ENCODE assay signal across 8 cellular contexts in the genomic region with DNA sequence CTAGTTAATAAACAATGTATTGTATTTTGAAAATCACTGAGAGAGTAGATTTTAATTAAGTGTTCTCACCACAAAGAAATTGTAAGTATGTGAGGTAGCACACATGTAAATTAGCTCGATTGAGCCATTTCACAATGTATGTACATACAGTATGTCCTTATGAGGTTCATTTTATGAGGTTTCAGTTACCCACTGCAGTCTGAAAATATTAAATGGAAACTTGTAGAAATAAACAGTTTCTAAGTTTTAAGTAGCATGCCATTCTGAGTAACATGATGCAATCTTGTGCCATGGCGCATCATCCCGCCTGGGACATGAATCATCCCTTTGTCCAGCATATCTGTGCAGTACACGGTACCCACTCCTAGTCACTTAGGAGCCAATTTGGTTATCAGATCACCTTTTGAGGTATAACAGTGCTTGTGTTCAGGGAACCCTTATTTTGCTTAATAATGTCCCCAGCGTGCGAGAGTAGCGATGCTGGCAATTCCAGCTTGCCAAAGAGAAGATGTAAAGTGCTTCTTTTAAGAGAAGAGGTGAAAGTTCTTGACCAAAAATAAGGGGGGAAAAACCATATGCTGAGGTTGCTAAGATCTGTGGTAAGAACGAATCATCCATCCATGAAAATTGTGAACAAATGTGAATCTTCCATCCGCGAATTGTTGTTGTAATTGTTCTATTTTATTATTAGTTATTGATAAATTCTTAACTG.
DNase-seq lines count a peak whose midpoint lies in the region; ATAC-seq and TF ChIP-seq lines count a peak whose summit lies in the region.

No MANE protein-coding gene starts in this region.

- no peaks in the 10 kb centered on the region for H4K20me1 ChIP-seq in KMS-11 (ENCODE audit: insufficient read depth)

- no peak overlapping the region for H3K27ac ChIP-seq in KMS-11

- H3K9me3 Mint-ChIP-seq in activated CD4-positive, alpha-beta T cell treated with anti-CD3 and anti-CD28 coated beads, Interleukin-2, amount 10 ng/mL, durations not matched to agents 24 days and 14 days, result no peaks in the 10 kb centered on the region
- H3K9me3 Mint-ChIP-seq in progenitor cell of endocrine pancreas (ENCODE audit: low read depth), result peaks cover 4% of the 10 kb centered on the region

- H3K4me2 ChIP-seq in KMS-11, result peak overlapping the region; percentile 43

- peak overlapping the region; percentile 80 for H3K27ac Mint-ChIP-seq in activated CD4-positive, alpha-beta T cell treated with anti-CD3 and anti-CD28 coated beads, Interleukin-2, amount 10 ng/mL, durations not matched to agents 24 days and 14 days
- no peak overlapping the region for H3K27ac Mint-ChIP-seq in progenitor cell of endocrine pancreas

- peaks cover 25% of the 10 kb centered on the region; the same call in 1 of the 2 replicates for H3K79me2 ChIP-seq in KMS-11 (ENCODE audit: insufficient read depth, low read depth)

- no peak overlapping the region for H3K4me3 Mint-ChIP-seq in activated CD4-positive, alpha-beta T cell treated with anti-CD3 and anti-CD28 coated beads, Interleukin-2, amount 10 ng/mL, durations not matched to agents 24 days and 14 days
- H3K4me3 Mint-ChIP-seq in progenitor cell of endocrine pancreas (ENCODE audit: low read depth), result no peak overlapping the region

- DNase-seq in activated CD4-positive, alpha-beta T cell treated with anti-CD3 and anti-CD28 coated beads, Interleukin-2, amount 10 ng/mL, durations not matched to agents 24 days and 14 days, result no peak
- DNase-seq in fibroblast of mammary gland (ENCODE audit: low read depth) (peak; percentile 81), NCI-H446 (lab: John Stamatoyannopoulos, UW) (no peak), progenitor cell of endocrine pancreas (ENCODE audit: low spot score, unreplicated experiment) (no peak)
- peak; percentile 45 to 55 for DNase-seq in stimulated activated CD8-positive, alpha-beta memory T cell treated with anti-CD3 and anti-CD28 coated beads, Interleukin-15, amount 100 ng/mL, for 48 hours (ENCODE audit: low read depth in 2 of 2)

- peaks cover 94% of the 10 kb centered on the region for H3K4me1 ChIP-seq in KMS-11 (ENCODE audit: low read depth, poor library complexity, severe bottlenecking)

- H3K4me1 Mint-ChIP-seq in activated CD4-positive, alpha-beta T cell treated with anti-CD3 and anti-CD28 coated beads, Interleukin-2, amount 10 ng/mL, durations not matched to agents 24 days and 14 days, result peaks cover 42% of the 10 kb centered on the region
- peaks cover 17% of the 10 kb centered on the region for H3K4me1 Mint-ChIP-seq in progenitor cell of endocrine pancreas (ENCODE audit: low read depth)

- no peak overlapping the region for H3K4me3 ChIP-seq in KMS-11 (IDR thresholded peaks at IDR 0.05; ENCODE audit: insufficient read depth, low read depth, low read length)
- no peak overlapping the region for H3K4me3 ChIP-seq in fibroblast of mammary gland (ENCODE audit: control insufficient read depth, low read depth, low read length)

- no peaks in the 10 kb centered on the region for H3K27me3 ChIP-seq in KMS-11 (ENCODE audit: insufficient read depth, low read depth)

- no peaks in the 10 kb centered on the region for H3K36me3 ChIP-seq in KMS-11 (ENCODE audit: insufficient read depth)

- no peaks in the 10 kb centered on the region for H3K27me3 Mint-ChIP-seq in activated CD4-positive, alpha-beta T cell treated with anti-CD3 and anti-CD28 coated beads, Interleukin-2, amount 10 ng/mL, durations not matched to agents 24 days and 14 days
- no peaks in the 10 kb centered on the region for H3K27me3 Mint-ChIP-seq in progenitor cell of endocrine pancreas

- H3K9ac ChIP-seq in KMS-11, result no peak overlapping the region

- ATAC-seq in HG02970 (IDR thresholded peaks at IDR 0.05; ENCODE audit: low FRiP score, unreplicated experiment), result no peak
- ATAC-seq in HG02870 (IDR thresholded peaks at IDR 0.05; ENCODE audit: unreplicated experiment), result no peak

- TF ChIP-seq CTCF in KMS-11 (conservative IDR thresholded peaks at IDR 0.05; ENCODE audit: low read depth, low read length) (no peak), fibroblast of mammary gland (conservative IDR thresholded peaks at IDR 0.05; ENCODE audit: control insufficient read depth, insufficient read depth, low read depth, low read length) (no peak), progenitor cell of endocrine pancreas (IDR thresholded peaks at IDR 0.05; ENCODE audit: unreplicated experiment) (no peak)

- no peak overlapping the region for H2AFZ ChIP-seq in KMS-11 (ENCODE audit: low read depth)

- intact Hi-C loops in activated CD4-positive, alpha-beta T cell treated with anti-CD3 and anti-CD28 coated beads, Interleukin-2, amount 10 ng/mL, durations not matched to agents 24 days and 14 days (cut with micrococcal nuclease), result loop anchor here (5.0 kb wide), 1 partner anchor 64 kb away; no protein-coding TSS in a partner anchor

- peaks cover 39% of the 10 kb centered on the region for H3K36me3 Mint-ChIP-seq in activated CD4-positive, alpha-beta T cell treated with anti-CD3 and anti-CD28 coated beads, Interleukin-2, amount 10 ng/mL, durations not matched to agents 24 days and 14 days (ENCODE audit: low read depth)
- peaks cover 4% of the 10 kb centered on the region for H3K36me3 Mint-ChIP-seq in progenitor cell of endocrine pancreas (ENCODE audit: insufficient read depth)

Comparison
In these comparisons a context has a peak if more than half of its experiments do, and no peak if none do; other contexts are left out.
1. DNase-seq: peak in fibroblast of mammary gland (single experiment) and stimulated activated CD8-positive, alpha-beta memory T cell treated with anti-CD3 and anti-CD28 coated beads, Interleukin-15, amount 100 ng/mL, for 48 hours (2 of 2); none in activated CD4-positive, alpha-beta T cell treated with anti-CD3 and anti-CD28 coated beads, Interleukin-2, amount 10 ng/mL, durations not matched to agents 24 days and 14 days (single experiment), NCI-H446 (0 of 2) and progenitor cell of endocrine pancreas (single experiment).